1 cellular context compared by ENCODE assay signal in the genomic region with DNA sequence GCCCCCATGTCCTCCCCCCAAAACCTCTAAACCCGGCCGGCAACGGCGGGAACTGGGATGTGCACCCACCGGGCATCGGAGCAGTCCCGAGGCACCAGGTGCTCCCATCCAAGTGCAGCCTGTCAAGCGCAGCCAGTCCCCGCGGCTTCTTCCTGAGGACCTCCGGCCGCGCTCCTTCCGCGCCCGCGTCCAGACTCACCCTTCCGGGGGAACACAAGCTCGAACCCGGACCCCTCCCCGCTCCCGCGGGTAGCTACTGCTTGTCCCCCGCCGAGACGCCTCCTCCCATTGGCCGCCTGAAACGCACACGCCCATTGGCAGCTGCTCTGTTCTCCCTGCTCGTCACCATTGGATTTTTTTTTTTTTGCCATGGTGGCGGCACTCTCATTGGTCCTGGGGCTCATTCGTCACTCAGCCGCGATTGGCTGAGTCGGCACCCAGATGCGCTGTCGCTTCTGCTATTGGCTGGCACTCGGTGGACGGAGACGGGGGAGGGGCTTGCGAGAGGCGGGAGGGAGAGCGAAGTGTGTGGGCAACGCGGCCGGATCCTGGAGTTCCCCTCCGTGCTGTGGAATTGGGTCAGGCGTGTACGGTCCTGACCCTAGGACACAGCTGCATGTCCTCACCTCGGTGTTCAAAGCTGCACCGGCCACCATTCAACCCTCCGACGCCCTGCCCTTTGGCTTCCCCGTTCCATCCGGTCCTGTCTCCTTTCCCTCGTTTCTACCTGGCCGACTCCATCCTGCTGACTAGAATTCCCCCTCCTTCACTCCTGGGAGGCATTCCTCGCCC.
TF ChIP-seq lines count a peak whose summit lies in the region.

A gene (minus strand): TSS at position 262 of the 792 bp plus-strand sequence. CDS start 2,166 bp downstream, outside the sequence.

TF ChIP-seq in HepG2, 621 proteins besides CTCF, POLR2A, EP300 and RAD21 (continued from another document):
- TF ChIP-seq, protein P1, sequence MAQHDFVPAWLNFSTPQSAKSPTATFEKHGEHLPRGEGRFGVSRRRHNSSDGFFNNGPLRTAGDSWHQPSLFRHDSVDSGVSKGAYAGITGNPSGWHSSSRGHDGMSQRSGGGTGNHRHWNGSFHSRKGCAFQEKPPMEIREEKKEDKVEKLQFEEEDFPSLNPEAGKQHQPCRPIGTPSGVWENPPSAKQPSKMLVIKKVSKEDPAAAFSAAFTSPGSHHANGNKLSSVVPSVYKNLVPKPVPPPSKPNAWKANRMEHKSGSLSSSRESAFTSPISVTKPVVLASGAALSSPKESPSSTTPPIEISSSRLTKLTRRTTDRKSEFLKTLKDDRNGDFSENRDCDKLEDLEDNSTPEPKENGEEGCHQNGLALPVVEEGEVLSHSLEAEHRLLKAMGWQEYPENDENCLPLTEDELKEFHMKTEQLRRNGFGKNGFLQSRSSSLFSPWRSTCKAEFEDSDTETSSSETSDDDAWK (CRISPR knock-in tag; IDR thresholded peaks at IDR 0.05): no peak
- TF ChIP-seq ZSCAN20 (CRISPR knock-in tag; IDR thresholded peaks at IDR 0.05; ENCODE audit: borderline replicate concordance) (0 out of 2 replicates have a peak, but pooled peaks have one; percentile 64), GABPA (IDR thresholded peaks at IDR 0.05; ENCODE audit: low read depth, low read length) (peak; percentile 49), GABPA (CRISPR knock-in tag; IDR thresholded peaks at IDR 0.05; ENCODE audit: low read depth) (peak; percentile 82), ZBTB8A (CRISPR knock-in tag; IDR thresholded peaks at IDR 0.05; ENCODE audit: borderline replicate concordance, low read depth) (no peak), GATAD2A (CRISPR knock-in tag; IDR thresholded peaks at IDR 0.05) (peak; percentile 54; the same call in 1 of the 2 replicates), ZNF720 (CRISPR knock-in tag; IDR thresholded peaks at IDR 0.05) (no peak), YEATS4 (CRISPR knock-in tag; IDR thresholded peaks at IDR 0.05; ENCODE audit: borderline replicate concordance) (peak; percentile 88), ZNF564 (CRISPR knock-in tag; IDR thresholded peaks at IDR 0.05) (peak; percentile 55; the same call in 1 of the 2 replicates), HNRNPLL (IDR thresholded peaks at IDR 0.05; ENCODE audit: low read depth, low read length, poor library complexity, severe bottlenecking) (peak; percentile 55), MEF2D (CRISPR knock-in tag; IDR thresholded peaks at IDR 0.05) (no peak), ASH2L (IDR thresholded peaks at IDR 0.05; ENCODE audit: insufficient read length, low read depth, low read length) (peak; percentile 74)
- TF ChIP-seq, protein P2, sequence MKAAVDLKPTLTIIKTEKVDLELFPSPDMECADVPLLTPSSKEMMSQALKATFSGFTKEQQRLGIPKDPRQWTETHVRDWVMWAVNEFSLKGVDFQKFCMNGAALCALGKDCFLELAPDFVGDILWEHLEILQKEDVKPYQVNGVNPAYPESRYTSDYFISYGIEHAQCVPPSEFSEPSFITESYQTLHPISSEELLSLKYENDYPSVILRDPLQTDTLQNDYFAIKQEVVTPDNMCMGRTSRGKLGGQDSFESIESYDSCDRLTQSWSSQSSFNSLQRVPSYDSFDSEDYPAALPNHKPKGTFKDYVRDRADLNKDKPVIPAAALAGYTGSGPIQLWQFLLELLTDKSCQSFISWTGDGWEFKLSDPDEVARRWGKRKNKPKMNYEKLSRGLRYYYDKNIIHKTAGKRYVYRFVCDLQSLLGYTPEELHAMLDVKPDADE (CRISPR knock-in tag; IDR thresholded peaks at IDR 0.05): 0 out of 2 replicates have a peak, but pooled peaks have one; percentile 41
TF ChIP-seq in HepG2: peak in this region for 230.
